Comparison of ENCODE assay signal across 9 cellular contexts in the genomic region with DNA sequence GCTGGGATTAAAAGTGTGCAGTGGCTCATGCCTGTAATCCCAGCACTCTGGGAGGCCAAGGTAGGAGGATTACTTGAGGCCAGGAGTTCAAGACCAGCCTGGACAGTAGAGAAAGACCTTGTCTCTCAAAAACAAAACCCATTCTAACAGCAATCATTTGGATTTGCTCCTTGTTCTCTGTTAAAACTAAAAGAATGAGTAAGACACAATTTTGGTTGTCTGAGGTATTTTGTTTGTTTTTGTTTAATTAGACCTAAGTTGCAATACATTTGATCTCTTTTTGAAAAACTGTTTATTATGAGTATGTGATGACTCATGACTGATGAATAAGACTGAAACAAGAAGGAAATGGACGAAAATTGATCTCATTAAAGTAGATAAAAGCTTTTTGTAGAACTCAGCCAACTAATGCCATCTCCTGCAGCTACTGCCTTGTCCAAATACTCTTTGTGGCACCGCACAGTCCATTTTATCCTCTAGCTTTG. TPM values are rescaled to one million over a fixed set of nuclear protein-coding genes. Genes with fewer than 3 reads are reported as not detected.
A peak's percentile ranks its signal among the peaks of the same experiment; 100 is the strongest.
DNase-seq lines count a peak whose midpoint lies in the region; ATAC-seq and TF ChIP-seq lines count a peak whose summit lies in the region.
"Had no signal": no experiment of that assay in that cellular context is flagged by ENCODE, and none has a peak within 500 bp of the region (broad histone marks: within the 10 kb centered on the region; RNA-seq: fewer than 3 reads in every experiment).

No MANE protein-coding gene starts in this region.

- intact Hi-C loops in activated CD8-positive, alpha-beta T cell treated with anti-CD3 and anti-CD28 coated beads for 36 hours (cut with micrococcal nuclease): no loop called here
- intact Hi-C loops in activated T-helper 1 cell treated with anti-CD3 and anti-CD28 coated beads, Interleukin-12 subunit alpha, Interleukin-12 subunit beta, Interleukin-2, Interleukin-4 antibody, amounts not matched to agents 30 ng/mL and 10 ng/mL and 1 ng/mL, durations not matched to agents 14 hours and 24 hours and 36 hours (cut with micrococcal nuclease): loop anchor here (1.0 kb wide), 3 partner anchors 23 to 48 kb away; a partner anchor contains a TSS

- H3K18ac ChIP-seq in H9 (ENCODE audit: insufficient read length, low read depth, low read length): no peak overlapping the region

- WGBS in H9 (ENCODE audit: extremely low coverage, insufficient read length, low lambda C conversion rate): no CpG with 5 or more reads among the region's 2 CpGs

- H3K36me3 Mint-ChIP-seq in activated CD8-positive, alpha-beta T cell treated with anti-CD3 and anti-CD28 coated beads for 36 hours (ENCODE audit: low read depth): peaks cover 3% of the 10 kb centered on the region
- H3K36me3 Mint-ChIP-seq in memory B cell: peaks cover 3% of the 10 kb centered on the region
- H3K36me3 Mint-ChIP-seq in H9 (ENCODE audit: insufficient read depth in 1 of 3, low read depth in 3 of 3): no peaks in the 10 kb centered on the region
- peaks cover 4% of the 10 kb centered on the region for H3K36me3 Mint-ChIP-seq in activated T-helper 1 cell treated with anti-CD3 and anti-CD28 coated beads, Interleukin-12 subunit alpha, Interleukin-12 subunit beta, Interleukin-2, Interleukin-4 antibody, amounts not matched to agents 30 ng/mL and 10 ng/mL and 1 ng/mL, durations not matched to agents 14 hours and 24 hours and 36 hours (ENCODE audit: low read depth)

- no peak overlapping the region for H2BK5ac ChIP-seq in H9 (ENCODE audit: insufficient read length, low read length)

- H3K27ac Mint-ChIP-seq in activated CD8-positive, alpha-beta T cell treated with anti-CD3 and anti-CD28 coated beads for 36 hours: peak overlapping the region; percentile 58
- H3K27ac Mint-ChIP-seq in memory B cell (peak overlapping the region; percentile 35), H9 (peak overlapping the region in 1 of 3 experiments; percentile 11; a peak in 1 of 7 replicates)
- no peak overlapping the region for H3K27ac Mint-ChIP-seq in activated T-helper 1 cell treated with anti-CD3 and anti-CD28 coated beads, Interleukin-12 subunit alpha, Interleukin-12 subunit beta, Interleukin-2, Interleukin-4 antibody, amounts not matched to agents 30 ng/mL and 10 ng/mL and 1 ng/mL, durations not matched to agents 14 hours and 24 hours and 36 hours

- CTCF ChIA-PET in activated CD8-positive, alpha-beta T cell treated with anti-CD3 and anti-CD28 coated beads for 36 hours (lab: Charles Lee): interaction anchor here (0.9 to 1.3 kb wide), 2 partner anchors 8 to 105 kb away, joined by 3 read pairs; no protein-coding TSS in a partner anchor

- no peak overlapping the region for H2BK120ac ChIP-seq in H9 (ENCODE audit: low read depth, low read length, poor library complexity, severe bottlenecking)

- H3K4me1 ChIP-seq in H9 (ENCODE audit: insufficient read depth, low read length): no peaks in the 10 kb centered on the region

- H3K79me2 ChIP-seq in H9 (ENCODE audit: insufficient read depth, low read length): peaks cover 10% of the 10 kb centered on the region; the same call in 1 of the 2 replicates

- H4K20me1 ChIP-seq in H9 (ENCODE audit: control insufficient read depth, insufficient read depth, insufficient read length): no peaks in the 10 kb centered on the region

- ATAC-seq in HG03565 (IDR thresholded peaks at IDR 0.05; ENCODE audit: unreplicated experiment) (peak; percentile 38), memory B cell (ENCODE audit: low read depth) (no peak), HG02981 (IDR thresholded peaks at IDR 0.05; ENCODE audit: unreplicated experiment) (no peak)
- ATAC-seq in activated CD8-positive, alpha-beta T cell treated with anti-CD3 and anti-CD28 coated beads for 36 hours: peak; percentile 72
- ATAC-seq: left colon had no signal

- no peak overlapping the region for H3K27ac ChIP-seq in H9 (ENCODE audit: insufficient read length, low read depth, low read length)

- H3K23ac ChIP-seq in H9 (ENCODE audit: insufficient read length, low read depth, low read length): no peak overlapping the region

- H3K23me2 ChIP-seq in H9 (ENCODE audit: insufficient read length, low read depth, low read length, poor library complexity, severe bottlenecking): no peaks in the 10 kb centered on the region

- no peak overlapping the region for H3K9ac ChIP-seq in H9 (ENCODE audit: extremely low read depth, insufficient read length, low read length)

- H3K27me3 Mint-ChIP-seq in activated CD8-positive, alpha-beta T cell treated with anti-CD3 and anti-CD28 coated beads for 36 hours: no peaks in the 10 kb centered on the region
- H3K27me3 Mint-ChIP-seq in memory B cell (no peaks in the 10 kb centered on the region), H9 (ENCODE audit: low read depth) (no peaks in the 10 kb centered on the region)
- no peaks in the 10 kb centered on the region for H3K27me3 Mint-ChIP-seq in activated T-helper 1 cell treated with anti-CD3 and anti-CD28 coated beads, Interleukin-12 subunit alpha, Interleukin-12 subunit beta, Interleukin-2, Interleukin-4 antibody, amounts not matched to agents 30 ng/mL and 10 ng/mL and 1 ng/mL, durations not matched to agents 14 hours and 24 hours and 36 hours (ENCODE audit: insufficient read depth)

- H3K4ac ChIP-seq in H9 (ENCODE audit: low read depth, low read length): no peak overlapping the region

- no peak overlapping the region for H4K91ac ChIP-seq in H9 (ENCODE audit: insufficient read length, low read depth, low read length)

- no peak overlapping the region for H3K4me2 ChIP-seq in H9 (ENCODE audit: insufficient read depth, insufficient read length, low read length)

- no peaks in the 10 kb centered on the region for H3K9me3 ChIP-seq in H9 (ENCODE audit: control insufficient read depth, low read depth, low read length)

- POLR2A ChIA-PET in activated CD8-positive, alpha-beta T cell treated with anti-CD3 and anti-CD28 coated beads for 36 hours (lab: Charles Lee): interaction anchor here (0.6 to 1.4 kb wide), 4 partner anchors 9 to 48 kb away, joined by 3 to 4 read pairs (median 3); no protein-coding TSS in a partner anchor

- no peaks in the 10 kb centered on the region for H3K9me3 Mint-ChIP-seq in activated CD8-positive, alpha-beta T cell treated with anti-CD3 and anti-CD28 coated beads for 36 hours
- H3K9me3 Mint-ChIP-seq in memory B cell (no peaks in the 10 kb centered on the region), H9 (no peaks in the 10 kb centered on the region)
- no peaks in the 10 kb centered on the region for H3K9me3 Mint-ChIP-seq in activated T-helper 1 cell treated with anti-CD3 and anti-CD28 coated beads, Interleukin-12 subunit alpha, Interleukin-12 subunit beta, Interleukin-2, Interleukin-4 antibody, amounts not matched to agents 30 ng/mL and 10 ng/mL and 1 ng/mL, durations not matched to agents 14 hours and 24 hours and 36 hours

- H3K14ac ChIP-seq in H9 (ENCODE audit: insufficient read depth, low read length): no peak overlapping the region

- H2BK15ac ChIP-seq in H9 (ENCODE audit: low read depth, low read length): no peak overlapping the region

- no peak overlapping the region for H2BK12ac ChIP-seq in H9 (ENCODE audit: insufficient read length, low read depth, low read length)

- H3K4me1 Mint-ChIP-seq in activated CD8-positive, alpha-beta T cell treated with anti-CD3 and anti-CD28 coated beads for 36 hours (ENCODE audit: low read depth): peaks cover 64% of the 10 kb centered on the region
- H3K4me1 Mint-ChIP-seq in memory B cell (peaks cover 34% of the 10 kb centered on the region), H9 (peaks cover 6 to 9% of the 10 kb centered on the region in 2 experiments)
- H3K4me1 Mint-ChIP-seq in activated T-helper 1 cell treated with anti-CD3 and anti-CD28 coated beads, Interleukin-12 subunit alpha, Interleukin-12 subunit beta, Interleukin-2, Interleukin-4 antibody, amounts not matched to agents 30 ng/mL and 10 ng/mL and 1 ng/mL, durations not matched to agents 14 hours and 24 hours and 36 hours (ENCODE audit: low read depth): peaks cover 43% of the 10 kb centered on the region

- peaks cover 9% of the 10 kb centered on the region for H3K79me1 ChIP-seq in H9 (ENCODE audit: insufficient read depth, low read depth, low read length, poor library complexity, severe bottlenecking)

- H3K27me3 ChIP-seq in H9 (ENCODE audit: insufficient read depth, low read length): no peaks in the 10 kb centered on the region

- no peak overlapping the region for H2BK20ac ChIP-seq in H9 (ENCODE audit: low read depth, low read length, poor library complexity, severe bottlenecking)

- no peak for TF ChIP-seq CTCF in activated CD8-positive, alpha-beta T cell treated with anti-CD3 and anti-CD28 coated beads for 36 hours (IDR thresholded peaks at IDR 0.05)
- TF ChIP-seq CTCF in H9 (conservative IDR thresholded peaks at IDR 0.05): no peak

- H4K8ac ChIP-seq in H9 (replicated peaks; ENCODE audit: insufficient read length, low read depth, low read length): no peak overlapping the region

- no peak overlapping the region for H2AFZ ChIP-seq in H9 (ENCODE audit: low read length)

- no peak overlapping the region for H2AK5ac ChIP-seq in H9 (ENCODE audit: insufficient read length, low read length)

- H3T11ph ChIP-seq in H9 (ENCODE audit: low read length): no peak overlapping the region

- H3K56ac ChIP-seq in H9 (ENCODE audit: insufficient read length, low read depth, low read length): no peak overlapping the region

- no peak overlapping the region for H4K5ac ChIP-seq in H9 (ENCODE audit: insufficient read length, low read depth, low read length)

- H3K4me3 Mint-ChIP-seq in activated CD8-positive, alpha-beta T cell treated with anti-CD3 and anti-CD28 coated beads for 36 hours: no peak overlapping the region
- no peak overlapping the region for H3K4me3 Mint-ChIP-seq in memory B cell
- no peak overlapping the region for H3K4me3 Mint-ChIP-seq in H9
- no peak overlapping the region for H3K4me3 Mint-ChIP-seq in activated T-helper 1 cell treated with anti-CD3 and anti-CD28 coated beads, Interleukin-12 subunit alpha, Interleukin-12 subunit beta, Interleukin-2, Interleukin-4 antibody, amounts not matched to agents 30 ng/mL and 10 ng/mL and 1 ng/mL, durations not matched to agents 14 hours and 24 hours and 36 hours

- DNase-seq in Daoy (ENCODE audit: low read depth) (peak; percentile 47), memory B cell (ENCODE audit: low spot score in 2 of 2) (no peak), NCI-H2081 treated with DMSO at 0.1 percent for 48 hours (lab: John Stamatoyannopoulos, UW) (no peak), H9 (no peak)
- DNase-seq in activated CD8-positive, alpha-beta T cell treated with anti-CD3 and anti-CD28 coated beads for 36 hours: no peak
- no peak for DNase-seq in activated T-helper 1 cell treated with anti-CD3 and anti-CD28 coated beads, Interleukin-12 subunit alpha, Interleukin-12 subunit beta, Interleukin-2, Interleukin-4 antibody, amounts not matched to agents 30 ng/mL and 10 ng/mL and 1 ng/mL, durations not matched to agents 14 hours and 24 hours and 36 hours (ENCODE audit: low spot score)
- DNase-seq: left colon had no signal

RNA-seq across cellular contexts. Expression of a gene that starts 29.0 kb away (rescaled TPM):
- total RNA-seq in Daoy (2014; rRNA removed; shearing (Covaris generic)): 31.4 and 34.5 TPM in 2 replicates
- 10 to 100 TPM; 70.0 to 74.9 TPM for total RNA-seq in activated CD8-positive, alpha-beta T cell treated with anti-CD3 and anti-CD28 coated beads for 36 hours
- total RNA-seq in H9 (2021): 133 and 135 TPM in 2 replicates
- total RNA-seq in activated T-helper 1 cell treated with anti-CD3 and anti-CD28 coated beads, Interleukin-12 subunit alpha, Interleukin-12 subunit beta, Interleukin-2, Interleukin-4 antibody, amounts not matched to agents 30 ng/mL and 10 ng/mL and 1 ng/mL, durations not matched to agents 14 hours and 24 hours and 36 hours: 66.5 and 71.8 TPM in 2 replicates

Comparison
In these comparisons a context has a peak if more than half of its experiments do, and no peak if none do; other contexts are left out.
1. ATAC-seq: peak in HG03565 (single experiment) and activated CD8-positive, alpha-beta T cell treated with anti-CD3 and anti-CD28 coated beads for 36 hours (single experiment); none in memory B cell (single experiment) and HG02981 (single experiment).